19 cellular contexts compared by ENCODE assay signal in the genomic region with DNA sequence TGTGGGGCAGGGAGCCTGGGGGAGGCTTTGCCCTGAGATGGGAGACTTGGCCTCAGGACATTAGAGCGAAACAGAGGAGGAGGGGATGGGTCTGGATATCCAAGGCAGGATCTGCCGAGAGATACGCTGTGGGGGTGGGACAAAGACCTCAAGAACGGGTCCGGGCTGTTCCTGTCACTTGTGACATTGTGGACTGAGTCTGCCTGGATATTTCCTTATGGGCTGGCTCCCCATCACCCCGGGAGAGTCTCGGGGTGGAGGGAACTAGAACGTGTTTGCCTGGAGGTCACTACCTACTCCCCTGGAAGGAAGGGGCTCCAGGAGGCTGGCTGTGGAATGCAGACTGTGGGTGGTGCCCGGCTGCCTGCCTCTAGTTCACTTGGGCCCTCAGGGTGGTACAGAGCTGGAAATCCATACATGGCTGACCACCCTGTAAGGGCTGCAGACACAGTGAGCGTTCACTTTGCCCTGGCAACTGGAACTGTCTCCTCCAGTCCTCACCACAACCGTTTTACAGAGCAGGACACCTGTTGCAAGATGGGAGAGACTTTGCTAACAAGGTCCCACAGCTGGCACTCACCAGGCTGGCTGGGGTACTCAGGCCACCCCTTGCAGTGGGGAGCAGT. TPM values are rescaled to one million over a fixed set of nuclear protein-coding genes. Genes with fewer than 3 reads are reported as not detected.
DNase-seq lines count a peak whose midpoint lies in the region; ATAC-seq and TF ChIP-seq lines count a peak whose summit lies in the region.
"Had no signal": no experiment of that assay in that cellular context is flagged by ENCODE, and none has a peak within 500 bp of the region (broad histone marks: within the 10 kb centered on the region; RNA-seq: fewer than 3 reads in every experiment).

No MANE protein-coding gene starts in this region.

- peak overlapping the region; percentile 39 for H3K27ac ChIP-seq in cingulate gyrus (ENCODE audit: low read depth, low read length)
- peak overlapping the region; percentile 86 to 88 (median 87) for H3K27ac ChIP-seq in transverse colon
- H3K27ac ChIP-seq: 22Rv1, coronary artery, esophagus squamous epithelium, PC-9 had no signal

- no peaks in the 10 kb centered on the region for H3K9me3 ChIP-seq in mucosa of stomach (ENCODE audit: control insufficient read depth, low read length)
- H3K9me3 ChIP-seq in transverse colon, result no peaks in the 10 kb centered on the region
- H3K9me3 ChIP-seq: esophagus squamous epithelium had no signal

- in situ Hi-C loops in transverse colon (cut with MboI; ENCODE audit: low pct_ligation_motif_present in 1 of 4, low pct_unique_long_range_greater_than_20kb in 1 of 4, low sequenced_read_pairs in 3 of 4), result no loop called here

- no peak for ATAC-seq in GM21367 (IDR thresholded peaks at IDR 0.05; ENCODE audit: unreplicated experiment)
- ATAC-seq in GM21619 (IDR thresholded peaks at IDR 0.05; ENCODE audit: unreplicated experiment), result no peak
- ATAC-seq: activated naive CD8-positive, alpha-beta T cell treated with anti-CD3 and anti-CD28 coated beads, Interleukin-2, amount 50 U/mL, for 24 hours; K562 had no signal

- DNase-seq in SIG-M5 treated with dmso at 0.1 percent for 504 hours (lab: John Stamatoyannopoulos, UW; ENCODE audit: unreplicated experiment) (peak; percentile 26), SIG-M5 (lab: John Stamatoyannopoulos, UW) (no peak), transverse colon (no peak), NCI-H187 (lab: John Stamatoyannopoulos, UW) (no peak)
- DNase-seq: activated CD4-positive, alpha-beta T cell treated with anti-CD3 and anti-CD28 coated beads for 48 hours; activated naive CD8-positive, alpha-beta T cell treated with anti-CD3 and anti-CD28 coated beads, Interleukin-2, amount 50 U/mL, for 24 hours; activated T-cell treated with anti-CD3 and anti-CD28 coated beads, Interleukin-2, amount 50 U/mL, for 1 hour; esophagus squamous epithelium; mesendoderm; NCI-H1436; stimulated activated CD4-positive, alpha-beta T cell treated with anti-CD3 and anti-CD28 coated beads, Interleukin-2, amount 100 ng/mL, for 24 hours had no signal

- no peaks in the 10 kb centered on the region for H3K36me3 ChIP-seq in mucosa of stomach (ENCODE audit: control insufficient read depth, insufficient read depth, low read length)
- H3K36me3 ChIP-seq in transverse colon, result no peaks in the 10 kb centered on the region
- H3K36me3 ChIP-seq: esophagus squamous epithelium had no signal

- TF ChIP-seq CTCF in transverse colon (IDR thresholded peaks at IDR 0.05), result no peak

- no peak for TF ChIP-seq POLR2A in transverse colon (IDR thresholded peaks at IDR 0.05)

- peak overlapping the region; percentile 64 for H3K9ac ChIP-seq in mucosa of stomach (ENCODE audit: low read length)

- H3K4me1 ChIP-seq in mucosa of stomach (ENCODE audit: control insufficient read depth, insufficient read depth, low read length) (peaks cover 83% of the 10 kb centered on the region), transverse colon (peaks cover 41 to 98% (median 89%) of the 10 kb centered on the region in 4 donors)

- H3K27me3 ChIP-seq in mucosa of stomach (ENCODE audit: control insufficient read depth, insufficient read depth, low read length), result no peaks in the 10 kb centered on the region
- no peaks in the 10 kb centered on the region for H3K27me3 ChIP-seq in transverse colon
- H3K27me3 ChIP-seq: esophagus squamous epithelium had no signal

- no peak for TF ChIP-seq EP300 in transverse colon (IDR thresholded peaks at IDR 0.05; ENCODE audit: low read depth)

- intact Hi-C loops in transverse colon (cut with DNase I; ENCODE audit: low total_unique reads), result no loop called here

- H3K4me3 ChIP-seq in mucosa of stomach (ENCODE audit: low read length) (no peak overlapping the region), transverse colon (peak overlapping the region in 1 of 4 donors; percentile 17)
- H3K4me3 ChIP-seq: coronary artery, esophagus squamous epithelium, K562, PC-9 had no signal

- WGBS in transverse colon (ENCODE audit: low coverage in 1 of 2), 2 donors, result 47% methylated on average over 11 of the region's 11 CpGs; no CpG with 5 or more reads in 1 of the 2 donors

RNA-seq across cellular contexts. Expression of a gene that starts 26.5 kb away (rescaled TPM):
- 1,000 to 10,000 TPM in 1 of 4 donors, 100 to 1,000 TPM in 3; 469 to 1,152 (median 585) TPM for total RNA-seq in transverse colon

RNA-seq across cellular contexts. Expression of a gene that starts 43.1 kb away (rescaled TPM):
- total RNA-seq in transverse colon, result 100 to 1,000 TPM in 1 of 4 donors, 10 to 100 TPM in 3; 28.5 to 201 (median 39.9) TPM
